29 cellular contexts compared by ENCODE assay signal in genomic region chr13:19596086-19596485, GRCh38. TPM values are rescaled to one million over a fixed set of nuclear protein-coding genes. Genes with fewer than 3 reads are reported as not detected.
"Had no signal": no experiment of that assay in that cellular context is flagged by ENCODE, and none has a peak within 500 bp of the region (broad histone marks: within the 10 kb centered on the region; RNA-seq: fewer than 3 reads in every experiment).

No MANE protein-coding gene starts in this region.

- H3K27me3 Mint-ChIP-seq: type B pancreatic cell had no signal

- ATAC-seq: stimulated activated effector memory CD8-positive, alpha-beta T cell treated with anti-CD3 and anti-CD28 coated beads, Interleukin-12 subunit alpha, Interleukin-12 subunit beta, amount 100 ng/mL, for 72 hours; stimulated activated naive CD8-positive, alpha-beta T cell treated with anti-CD3 and anti-CD28 coated beads, Interleukin-15, amount 100 ng/mL, for 72 hours; stimulated activated naive CD8-positive, alpha-beta T cell treated with anti-CD3 and anti-CD28 coated beads, Interleukin-15, Interleukin-2, amounts not matched to agents 100 U/mL and 50 U/mL, for 24 hours; upper lobe of right lung had no signal

- FAIRE-seq: urothelium cell line had no signal

- H3K4me1 ChIP-seq: stomach, suprapubic skin, testis, thyroid gland, tibial artery, tibial nerve, upper lobe of left lung, upper lobe of right lung, uterus, vagina had no signal

- H3K27ac Mint-ChIP-seq: stimulated activated effector memory CD8-positive, alpha-beta T cell treated with anti-CD3 and anti-CD28 coated beads, Interleukin-12 subunit alpha, Interleukin-12 subunit beta, amount 100 ng/mL, for 72 hours; stimulated activated memory B cell treated with anti-CD40 and anti-IgM and Interleukin-4, amounts not matched to agents 10 μg/mL and 1 μg/mL and 100 μg/mL, for 72 hours; stimulated activated naive B cell treated with anti-CD40 and anti-IgM and Interleukin-4, amounts not matched to agents 10 μg/mL and 1 μg/mL and 100 μg/mL, for 72 hours; stimulated activated naive CD8-positive, alpha-beta T cell treated with anti-CD3 and anti-CD28 coated beads, Interleukin-15, Interleukin-2, amounts not matched to agents 100 ng/mL and 50 ng/mL, for 24 hours; type B pancreatic cell had no signal

- H3K27ac ChIP-seq: stomach, suprapubic skin, testis, thoracic aorta, thyroid gland, tibial artery, tibial nerve, transverse colon, upper lobe of left lung, upper lobe of right lung, uterus, vagina had no signal

- H3K36me3 ChIP-seq: stomach, suprapubic skin, thoracic aorta, thyroid gland, tibial artery, tibial nerve, transverse colon, upper lobe of left lung, upper lobe of right lung, uterus, vagina had no signal

- H3K4me3 Mint-ChIP-seq: stimulated activated effector memory CD8-positive, alpha-beta T cell treated with anti-CD3 and anti-CD28 coated beads, Interleukin-12 subunit alpha, Interleukin-12 subunit beta, amount 100 ng/mL, for 72 hours; stimulated activated memory B cell treated with anti-CD40 and anti-IgM and Interleukin-4, amounts not matched to agents 10 μg/mL and 1 μg/mL and 100 μg/mL, for 72 hours; stimulated activated naive CD8-positive, alpha-beta T cell treated with anti-CD3 and anti-CD28 coated beads, Interleukin-15, amount 100 ng/mL, for 72 hours; stimulated activated naive CD8-positive, alpha-beta T cell treated with anti-CD3 and anti-CD28 coated beads, Interleukin-15, Interleukin-2, amounts not matched to agents 100 ng/mL and 50 ng/mL, for 24 hours; type B pancreatic cell had no signal

- H3K4me1 Mint-ChIP-seq: stimulated activated effector memory CD8-positive, alpha-beta T cell treated with anti-CD3 and anti-CD28 coated beads, Interleukin-12 subunit alpha, Interleukin-12 subunit beta, amount 100 ng/mL, for 72 hours had no signal

- H3K9me3 Mint-ChIP-seq: stimulated activated effector memory CD8-positive, alpha-beta T cell treated with anti-CD3 and anti-CD28 coated beads, Interleukin-12 subunit alpha, Interleukin-12 subunit beta, amount 100 ng/mL, for 72 hours; stimulated activated memory B cell treated with anti-CD40 and anti-IgM and Interleukin-4, amounts not matched to agents 10 μg/mL and 1 μg/mL and 100 μg/mL, for 72 hours; stimulated activated naive B cell treated with anti-CD40 and anti-IgM and Interleukin-4, amounts not matched to agents 10 μg/mL and 1 μg/mL and 100 μg/mL, for 72 hours; stimulated activated naive CD8-positive, alpha-beta T cell treated with anti-CD3 and anti-CD28 coated beads, Interleukin-15, amount 100 ng/mL, for 72 hours; stimulated activated naive CD8-positive, alpha-beta T cell treated with anti-CD3 and anti-CD28 coated beads, Interleukin-15, Interleukin-2, amounts not matched to agents 100 ng/mL and 50 ng/mL, for 24 hours; type B pancreatic cell had no signal

- H3K4me3 ChIP-seq: stomach, suprapubic skin, testis, thoracic aorta, thyroid gland, tibial artery, tibial nerve, transverse colon, upper lobe of left lung, upper lobe of right lung, uterus, vagina had no signal

- H3K27me3 ChIP-seq: testis, thyroid gland, upper lobe of left lung, vagina had no signal

- H3K9me3 ChIP-seq: stomach, suprapubic skin, testis, thoracic aorta, thyroid gland, tibial artery, tibial nerve, transverse colon, upper lobe of left lung, upper lobe of right lung, uterus, vagina had no signal

- DNase-seq: stimulated activated CD4-positive, alpha-beta T cell treated with anti-CD3 and anti-CD28 coated beads, Interleukin-2, amount 100 ng/mL, for 48 hours; stimulated activated CD4-positive, alpha-beta T cell treated with anti-CD3 and anti-CD28 coated beads, Interleukin-4, amount 100 ng/mL, for 1 hour; stimulated activated CD4-positive, alpha-beta T cell treated with anti-CD3 and anti-CD28 coated beads, Interleukin-4, amount 100 ng/mL, for 24 hours; stimulated activated CD4-positive, alpha-beta T cell treated with anti-CD3 and anti-CD28 coated beads, Interleukin-4, amount 100 ng/mL, for 4 hours; stimulated activated CD8-positive, alpha-beta memory T cell treated with anti-CD3 and anti-CD28 coated beads, Interleukin-4, amount 100 ng/mL, for 48 hours; stimulated activated naive B cell treated with anti-CD40 and anti-IgM and Interleukin-4, amounts not matched to agents 10 μg/mL and 1 μg/mL and 100 μg/mL, for 72 hours; stimulated activated naive CD4-positive, alpha-beta T cell; stimulated activated naive CD4-positive, alpha-beta T cell treated with Interleukin-2 at 50 U/mL for 16 hours; stimulated activated naive CD8-positive, alpha-beta T cell treated with anti-CD3 and anti-CD28 coated beads, Interleukin-15, amount 100 ng/mL, for 72 hours; stimulated activated naive CD8-positive, alpha-beta T cell treated with anti-CD3 and anti-CD28 coated beads, Interleukin-15, Interleukin-2, amounts not matched to agents 100 U/mL and 50 U/mL, for 24 hours; stomach; substantia nigra; testis; thyroid gland; tibial artery; transverse colon; upper lobe of left lung; upper lobe of right lung; uterus had no signal

- H3K36me3 Mint-ChIP-seq: stimulated activated effector memory CD8-positive, alpha-beta T cell treated with anti-CD3 and anti-CD28 coated beads, Interleukin-12 subunit alpha, Interleukin-12 subunit beta, amount 100 ng/mL, for 72 hours; stimulated activated memory B cell treated with anti-CD40 and anti-IgM and Interleukin-4, amounts not matched to agents 10 μg/mL and 1 μg/mL and 100 μg/mL, for 72 hours; stimulated activated naive B cell treated with anti-CD40 and anti-IgM and Interleukin-4, amounts not matched to agents 10 μg/mL and 1 μg/mL and 100 μg/mL, for 72 hours; type B pancreatic cell had no signal

RNA-seq across cellular contexts. Expression of gene TPTE2, which starts 34.8 kb away (rescaled TPM):
- total RNA-seq: suprapubic skin, thoracic aorta, thyroid gland, transverse colon, upper lobe of left lung, upper lobe of right lung, vagina had no signal
- polyA plus RNA-seq: stomach, urinary bladder had no signal
